ENCODE assay signal across 1 cellular context in genomic region chr9:97475079-97475478, GRCh38.
TF ChIP-seq lines count a peak whose summit lies in the region.

No MANE protein-coding gene starts in this region.

TF ChIP-seq in IMR-90, 13 proteins besides CTCF, POLR2A, EP300 and RAD21:
- TF ChIP-seq CHD1 (IDR thresholded peaks at IDR 0.05; ENCODE audit: low read depth, low read length) = no peak
- peak; percentile 85 for TF ChIP-seq CEBPB (IDR thresholded peaks at IDR 0.05; ENCODE audit: low read depth, low read length)
- TF ChIP-seq MAZ (IDR thresholded peaks at IDR 0.05; ENCODE audit: borderline replicate concordance, low read depth, low read length) = no peak
- no peak for TF ChIP-seq NFE2L2 (IDR thresholded peaks at IDR 0.05; ENCODE audit: low read depth, low read length)
- peak; percentile 68; the same call in 1 of the 2 replicates for TF ChIP-seq FOS (IDR thresholded peaks at IDR 0.05; ENCODE audit: low read depth, low read length)
- peak; percentile 49; the same call in 1 of the 2 replicates for TF ChIP-seq MXI1 (IDR thresholded peaks at IDR 0.05; ENCODE audit: borderline replicate concordance, low read depth, low read length)
- TF ChIP-seq MAFK (IDR thresholded peaks at IDR 0.05; ENCODE audit: low read depth, low read length) = no peak
- no peak for TF ChIP-seq RFX5 (IDR thresholded peaks at IDR 0.05; ENCODE audit: low read depth, low read length)
- no peak for TF ChIP-seq ELK1 (IDR thresholded peaks at IDR 0.05; ENCODE audit: borderline replicate concordance, low read depth, low read length)
- peak; percentile 69 for TF ChIP-seq BHLHE40 (IDR thresholded peaks at IDR 0.05; ENCODE audit: low read depth, low read length)
- TF ChIP-seq RCOR1 (IDR thresholded peaks at IDR 0.05; ENCODE audit: insufficient replicate concordance, low read length) = no peak
- TF ChIP-seq USF2 (IDR thresholded peaks at IDR 0.05; ENCODE audit: low read depth, low read length) = peak; percentile 79
- TF ChIP-seq SMC3 (IDR thresholded peaks at IDR 0.05; ENCODE audit: low read depth, low read length) = no peak
